In genomic region chr3:32743934-32744333, GRCh38 we compare ENCODE assay signal across 17 cellular contexts. TPM values are rescaled to one million over a fixed set of nuclear protein-coding genes. Genes with fewer than 3 reads are reported as not detected.
DNase-seq lines count a peak whose midpoint lies in the region; ATAC-seq and TF ChIP-seq lines count a peak whose summit lies in the region.
"Had no signal": no experiment of that assay in that cellular context is flagged by ENCODE, and none has a peak within 500 bp of the region (broad histone marks: within the 10 kb centered on the region; RNA-seq: fewer than 3 reads in every experiment).

No MANE protein-coding gene starts in this region.

- H3K27ac Mint-ChIP-seq in CD8-positive, alpha-beta memory T cell = no peak overlapping the region

- no peaks in the 10 kb centered on the region for H3K4me1 Mint-ChIP-seq in CD8-positive, alpha-beta memory T cell
- H3K4me1 Mint-ChIP-seq: H9 had no signal

- ATAC-seq in left colon (peak; percentile 99), GM21723 (IDR thresholded peaks at IDR 0.05; ENCODE audit: unreplicated experiment) (no peak)
- ATAC-seq: gastroesophageal sphincter; stimulated activated naive CD8-positive, alpha-beta T cell treated with anti-CD3 and anti-CD28 coated beads, Interleukin-15, Interleukin-2, amounts not matched to agents 100 U/mL and 50 U/mL, for 24 hours had no signal

- peaks cover 9 to 47% (median 18%) of the 10 kb centered on the region in 3 donors for H3K36me3 Mint-ChIP-seq in CD8-positive, alpha-beta memory T cell

- POLR2A ChIA-PET in BJ (lab: Charles Lee) = no interaction called here
- POLR2A ChIA-PET in CD8-positive, alpha-beta memory T cell (lab: Charles Lee) = no interaction called here

- no peaks in the 10 kb centered on the region for H3K4me1 ChIP-seq in CD8-positive, alpha-beta memory T cell (ENCODE audit: insufficient read depth, low read length)
- H3K4me1 ChIP-seq: gastroesophageal sphincter had no signal

- no peak overlapping the region for H3K4me3 Mint-ChIP-seq in CD8-positive, alpha-beta memory T cell
- H3K4me3 Mint-ChIP-seq: H9 had no signal

- DNase-seq in BJ (ENCODE audit: low read depth) (peak; percentile 20), LNCaP clone FGC (ENCODE audit: low read depth) (peak; percentile 38), left colon (peak; percentile 15 to 30), islet precursor cell (no peak), ecto neural progenitor cell (ENCODE audit: low spot score) (no peak)
- DNase-seq in CD8-positive, alpha-beta memory T cell = no peak
- DNase-seq: activated gamma-delta T cell; DMS153; H9; mesendoderm; NCI-H2107; SK-N-SH; stimulated activated naive CD8-positive, alpha-beta T cell treated with anti-CD3 and anti-CD28 coated beads, Interleukin-15, Interleukin-2, amounts not matched to agents 100 U/mL and 50 U/mL, for 24 hours had no signal

- no peaks in the 10 kb centered on the region for H3K9me3 ChIP-seq in CD8-positive, alpha-beta memory T cell (ENCODE audit: low read length)
- H3K9me3 ChIP-seq: gastroesophageal sphincter, SK-N-SH had no signal

- no peaks in the 10 kb centered on the region for H3K27me3 ChIP-seq in BJ (ENCODE audit: control insufficient read depth, insufficient read depth, low read length)
- no peaks in the 10 kb centered on the region for H3K27me3 ChIP-seq in CD8-positive, alpha-beta memory T cell (ENCODE audit: insufficient read depth, low read length, poor library complexity, severe bottlenecking)
- H3K27me3 ChIP-seq: gastroesophageal sphincter had no signal

- peaks cover 0 to 2% of the 10 kb centered on the region in 2 donors for H3K27me3 Mint-ChIP-seq in CD8-positive, alpha-beta memory T cell

- CTCF ChIA-PET in BJ (lab: Yijun Ruan, JAX) = no interaction called here
- CTCF ChIA-PET in CD8-positive, alpha-beta memory T cell (lab: Charles Lee) = no interaction called here

- no peak overlapping the region for H3K4me3 ChIP-seq in BJ (ENCODE audit: low read depth, low read length)
- no peak overlapping the region for H3K4me3 ChIP-seq in LNCaP clone FGC (ENCODE audit: low read depth, low read length)
- no peak overlapping the region for H3K4me3 ChIP-seq in CD8-positive, alpha-beta memory T cell (ENCODE audit: low read length)
- H3K4me3 ChIP-seq: gastroesophageal sphincter, skin epidermis had no signal

- TF ChIP-seq CTCF in BJ (IDR thresholded peaks at IDR 0.05; ENCODE audit: insufficient read depth, low read depth, low read length) (no peak), LNCaP clone FGC (IDR thresholded peaks at IDR 0.05; ENCODE audit: control insufficient read depth, extremely low read depth, insufficient read depth) (no peak), VCaP (conservative IDR thresholded peaks at IDR 0.05) (no peak)

- no peaks in the 10 kb centered on the region for H3K9me3 Mint-ChIP-seq in CD8-positive, alpha-beta memory T cell

- H3K36me3 ChIP-seq in BJ (ENCODE audit: control insufficient read depth, insufficient read depth, low read length) = no peaks in the 10 kb centered on the region
- H3K36me3 ChIP-seq in CD8-positive, alpha-beta memory T cell (ENCODE audit: insufficient read depth, low read length) = no peaks in the 10 kb centered on the region

- intact Hi-C loops in left colon (cut with DNase I, micrococcal nuclease) = no loop called here

- peak overlapping the region; percentile 79 for H3K27ac ChIP-seq in VCaP
- no peak overlapping the region for H3K27ac ChIP-seq in CD8-positive, alpha-beta memory T cell (ENCODE audit: low read depth, low read length)
- H3K27ac ChIP-seq: gastroesophageal sphincter, skin epidermis had no signal

RNA-seq across cellular contexts. Expression of gene CNOT10, which starts 58.9 kb away (rescaled TPM):
- 20.0 and 26.4 TPM in 2 replicates for polyA plus RNA-seq in BJ (2011; rRNA removed)
- 12.3 and 14.5 TPM in 2 replicates for polyA minus RNA-seq in BJ (2011; rRNA and poly(A)+ RNA removed)
- total RNA-seq in left colon = 10 to 100 TPM; 28.0 to 33.4 TPM
- total RNA-seq in CD8-positive, alpha-beta memory T cell = 10 to 100 TPM; 54.9 to 63.1 TPM
- polyA plus RNA-seq in CD8-positive, alpha-beta memory T cell = 29.4 TPM

Comparison
In these comparisons a context has a peak if more than half of its experiments do, and no peak if none do; other contexts are left out.
1. DNase-seq: peak in BJ (single experiment), LNCaP clone FGC (single experiment) and left colon (2 of 2); none in CD8-positive, alpha-beta memory T cell (0 of 5), islet precursor cell (single experiment) and ecto neural progenitor cell (single experiment).